ENCODE assay signal across 35 cellular contexts in genomic region chr20:39045676-39046075, GRCh38.
"Had no signal": no experiment of that assay in that cellular context is flagged by ENCODE, and none has a peak within 500 bp of the region (broad histone marks: within the 10 kb centered on the region; RNA-seq: fewer than 3 reads in every experiment).

No MANE protein-coding gene starts in this region.

- H3K27me3 ChIP-seq: adrenal gland, body of pancreas, brain microvascular endothelial cell, breast epithelium had no signal

- H3K27ac Mint-ChIP-seq: activated B cell treated with CpG ODN at 0.5 μM for 24 hours; activated CD4-positive, alpha-beta memory T cell treated with anti-CD3 and anti-CD28 coated beads for 36 hours; activated CD4-positive, alpha-beta T cell treated with anti-CD3 and anti-CD28 coated beads, Interleukin-2, amount 10 ng/mL, durations not matched to agents 24 days and 14 days; activated CD8-positive, alpha-beta T cell treated with anti-CD3 and anti-CD28 coated beads for 36 hours; activated naive CD4-positive, alpha-beta T cell treated with anti-CD3 and anti-CD28 coated beads for 36 hours; activated naive CD4-positive, alpha-beta T cell treated with anti-CD3 and anti-CD28 coated beads, Interleukin-2, amount 50 U/mL, for 72 hours; activated naive CD8-positive, alpha-beta T cell treated with anti-CD3 and anti-CD28 coated beads for 36 hours; activated T-cell treated with anti-CD3 and anti-CD28 coated beads, Interleukin-2, amount 50 U/mL, for 72 hours; activated T-helper 1 cell treated with anti-CD3 and anti-CD28 coated beads, Interleukin-12 subunit alpha, Interleukin-12 subunit beta, Interleukin-2, Interleukin-4 antibody, amounts not matched to agents 30 ng/mL and 10 ng/mL and 1 ng/mL, durations not matched to agents 14 hours and 24 hours and 36 hours; activated T-helper 17 cell treated with anti-CD3 and anti-CD28 coated beads, Interleukin-2, amount 50 U/mL, for 72 hours; T-helper 1 cell treated with Interleukin-12 subunit alpha and Interleukin-12 subunit beta and Interleukin-4 antibody, amounts not matched to agents 30 μg/mL and 1 μg/mL, for 36 hours; T-helper 2 cell treated with Interferon-gamma antibody and Interleukin-4, amounts not matched to agents 5 μg/mL and 100 μg/mL, for 36 hours had no signal

- H3K4me3 ChIP-seq: adrenal gland, body of pancreas, breast epithelium had no signal

- H3K4me1 Mint-ChIP-seq: activated T-helper 17 cell treated with anti-CD3 and anti-CD28 coated beads, Interleukin-2, amount 50 U/mL, for 72 hours had no signal

- ATAC-seq: activated CD8-positive, alpha-beta T cell treated with anti-CD3 and anti-CD28 coated beads for 36 hours; activated naive CD4-positive, alpha-beta T cell treated with anti-CD3 and anti-CD28 coated beads, Interleukin-2, amount 50 U/mL, for 72 hours; activated T-cell treated with anti-CD3 and anti-CD28 coated beads, Interleukin-2, amount 50 U/mL, for 4 hours; activated T-cell treated with anti-CD3 and anti-CD28 coated beads, Interleukin-2, amount 50 U/mL, for 72 hours; activated T-helper 17 cell treated with anti-CD3 and anti-CD28 coated beads, Interleukin-2, amount 50 U/mL, for 72 hours; body of pancreas had no signal

- DNase-seq: activated B cell treated with CpG ODN at 0.5 μM for 24 hours; activated CD4-positive, alpha-beta memory T cell treated with anti-CD3 and anti-CD28 coated beads for 36 hours; activated CD4-positive, alpha-beta T cell treated with anti-CD3 and anti-CD28 coated beads for 4 hours; activated CD4-positive, alpha-beta T cell treated with anti-CD3 and anti-CD28 coated beads, Interleukin-2, amount 10 ng/mL, durations not matched to agents 24 days and 14 days; activated CD4-positive, alpha-beta T cell treated with anti-CD3 and anti-CD28 coated beads, Interleukin-2, amount 50 U/mL, for 1 hour; activated CD4-positive, alpha-beta T cell treated with anti-CD3 and anti-CD28 coated beads, Interleukin-2, amount 50 U/mL, for 4 hours; activated CD4-positive, CD25-positive, alpha-beta regulatory T cell treated with anti-CD3 and anti-CD28 coated beads, Interleukin-2, amount 50 U/mL, for 72 hours; activated CD8-positive, alpha-beta memory T cell treated with anti-CD3 and anti-CD28 coated beads, Interleukin-2, amount 50 U/mL, for 4 hours; activated CD8-positive, alpha-beta T cell treated with anti-CD3 and anti-CD28 coated beads for 36 hours; activated effector memory CD4-positive, alpha-beta T cell treated with anti-CD3 and anti-CD28 coated beads, Interleukin-2, amount 50 U/mL, for 16 hours; activated gamma-delta T cell treated with Interleukin-2 at 50 U/mL for 16 hours; activated naive CD4-positive, alpha-beta T cell; activated naive CD4-positive, alpha-beta T cell treated with anti-CD3 and anti-CD28 coated beads for 36 hours; activated naive CD4-positive, alpha-beta T cell treated with anti-CD3 and anti-CD28 coated beads, Interleukin-2, amount 50 U/mL, for 16 hours; activated naive CD8-positive, alpha-beta T cell treated with anti-CD3 and anti-CD28 coated beads for 36 hours; activated T-cell treated with anti-CD3 and anti-CD28 coated beads for 4 hours; activated T-cell treated with anti-CD3 and anti-CD28 coated beads, Interleukin-2, amount 50 U/mL, for 1 hour; activated T-cell treated with anti-CD3 and anti-CD28 coated beads, Interleukin-2, amount 50 U/mL, for 4 hours; activated T-cell treated with anti-CD3 and anti-CD28 coated beads, Interleukin-2, amount 50 U/mL, for 72 hours; adrenal gland; amniotic stem cell; aorta; body of pancreas; brain microvascular endothelial cell; central memory CD4-positive, alpha-beta T cell; T-helper 1 cell; T-helper 2 cell; T-helper 9 cell had no signal

- H3K9me3 Mint-ChIP-seq: activated B cell treated with CpG ODN at 0.5 μM for 24 hours; activated CD4-positive, alpha-beta memory T cell treated with anti-CD3 and anti-CD28 coated beads for 36 hours; activated CD4-positive, alpha-beta T cell treated with anti-CD3 and anti-CD28 coated beads, Interleukin-2, amount 10 ng/mL, durations not matched to agents 24 days and 14 days; activated CD8-positive, alpha-beta T cell treated with anti-CD3 and anti-CD28 coated beads for 36 hours; activated naive CD4-positive, alpha-beta T cell treated with anti-CD3 and anti-CD28 coated beads for 36 hours; activated naive CD4-positive, alpha-beta T cell treated with anti-CD3 and anti-CD28 coated beads, Interleukin-2, amount 50 U/mL, for 72 hours; activated naive CD8-positive, alpha-beta T cell treated with anti-CD3 and anti-CD28 coated beads for 36 hours; activated T-cell treated with anti-CD3 and anti-CD28 coated beads, Interleukin-2, amount 50 U/mL, for 4 hours; activated T-cell treated with anti-CD3 and anti-CD28 coated beads, Interleukin-2, amount 50 U/mL, for 72 hours; activated T-helper 1 cell treated with anti-CD3 and anti-CD28 coated beads, Interleukin-12 subunit alpha, Interleukin-12 subunit beta, Interleukin-2, Interleukin-4 antibody, amounts not matched to agents 30 ng/mL and 10 ng/mL and 1 ng/mL, durations not matched to agents 14 hours and 24 hours and 36 hours; activated T-helper 17 cell treated with anti-CD3 and anti-CD28 coated beads, Interleukin-2, amount 50 U/mL, for 72 hours; T-helper 1 cell treated with Interleukin-12 subunit alpha and Interleukin-12 subunit beta and Interleukin-4 antibody, amounts not matched to agents 30 μg/mL and 1 μg/mL, for 36 hours; T-helper 2 cell treated with Interferon-gamma antibody and Interleukin-4, amounts not matched to agents 5 μg/mL and 100 μg/mL, for 36 hours had no signal

- H3K4me3 Mint-ChIP-seq: activated B cell treated with CpG ODN at 0.5 μM for 24 hours; activated CD4-positive, alpha-beta memory T cell treated with anti-CD3 and anti-CD28 coated beads for 36 hours; activated CD4-positive, alpha-beta T cell treated with anti-CD3 and anti-CD28 coated beads, Interleukin-2, amount 10 ng/mL, durations not matched to agents 24 days and 14 days; activated CD8-positive, alpha-beta T cell treated with anti-CD3 and anti-CD28 coated beads for 36 hours; activated naive CD4-positive, alpha-beta T cell treated with anti-CD3 and anti-CD28 coated beads for 36 hours; activated naive CD8-positive, alpha-beta T cell treated with anti-CD3 and anti-CD28 coated beads for 36 hours; activated T-cell treated with anti-CD3 and anti-CD28 coated beads, Interleukin-2, amount 50 U/mL, for 4 hours; activated T-cell treated with anti-CD3 and anti-CD28 coated beads, Interleukin-2, amount 50 U/mL, for 72 hours; activated T-helper 1 cell treated with anti-CD3 and anti-CD28 coated beads, Interleukin-12 subunit alpha, Interleukin-12 subunit beta, Interleukin-2, Interleukin-4 antibody, amounts not matched to agents 30 ng/mL and 10 ng/mL and 1 ng/mL, durations not matched to agents 14 hours and 24 hours and 36 hours; activated T-helper 17 cell treated with anti-CD3 and anti-CD28 coated beads, Interleukin-2, amount 50 U/mL, for 72 hours; T-helper 1 cell treated with Interleukin-12 subunit alpha and Interleukin-12 subunit beta and Interleukin-4 antibody, amounts not matched to agents 30 μg/mL and 1 μg/mL, for 36 hours; T-helper 2 cell treated with Interferon-gamma antibody and Interleukin-4, amounts not matched to agents 5 μg/mL and 100 μg/mL, for 36 hours had no signal

- H3K27me3 Mint-ChIP-seq: activated B cell treated with CpG ODN at 0.5 μM for 24 hours; activated CD4-positive, alpha-beta memory T cell treated with anti-CD3 and anti-CD28 coated beads for 36 hours; activated CD4-positive, alpha-beta T cell treated with anti-CD3 and anti-CD28 coated beads, Interleukin-2, amount 10 ng/mL, durations not matched to agents 24 days and 14 days; activated CD8-positive, alpha-beta T cell treated with anti-CD3 and anti-CD28 coated beads for 36 hours; activated naive CD8-positive, alpha-beta T cell treated with anti-CD3 and anti-CD28 coated beads for 36 hours; activated T-helper 17 cell treated with anti-CD3 and anti-CD28 coated beads, Interleukin-2, amount 50 U/mL, for 72 hours had no signal

- H3K36me3 Mint-ChIP-seq: activated naive CD4-positive, alpha-beta T cell treated with anti-CD3 and anti-CD28 coated beads, Interleukin-2, amount 50 U/mL, for 72 hours had no signal

- H3K36me3 ChIP-seq: adrenal gland, breast epithelium had no signal

- H3K27ac ChIP-seq: adrenal gland, body of pancreas, brain microvascular endothelial cell, breast epithelium, VCaP had no signal

- H3K9me3 ChIP-seq: adrenal gland, body of pancreas, breast epithelium had no signal
